8 cellular contexts compared by ENCODE assay signal in the genomic region with DNA sequence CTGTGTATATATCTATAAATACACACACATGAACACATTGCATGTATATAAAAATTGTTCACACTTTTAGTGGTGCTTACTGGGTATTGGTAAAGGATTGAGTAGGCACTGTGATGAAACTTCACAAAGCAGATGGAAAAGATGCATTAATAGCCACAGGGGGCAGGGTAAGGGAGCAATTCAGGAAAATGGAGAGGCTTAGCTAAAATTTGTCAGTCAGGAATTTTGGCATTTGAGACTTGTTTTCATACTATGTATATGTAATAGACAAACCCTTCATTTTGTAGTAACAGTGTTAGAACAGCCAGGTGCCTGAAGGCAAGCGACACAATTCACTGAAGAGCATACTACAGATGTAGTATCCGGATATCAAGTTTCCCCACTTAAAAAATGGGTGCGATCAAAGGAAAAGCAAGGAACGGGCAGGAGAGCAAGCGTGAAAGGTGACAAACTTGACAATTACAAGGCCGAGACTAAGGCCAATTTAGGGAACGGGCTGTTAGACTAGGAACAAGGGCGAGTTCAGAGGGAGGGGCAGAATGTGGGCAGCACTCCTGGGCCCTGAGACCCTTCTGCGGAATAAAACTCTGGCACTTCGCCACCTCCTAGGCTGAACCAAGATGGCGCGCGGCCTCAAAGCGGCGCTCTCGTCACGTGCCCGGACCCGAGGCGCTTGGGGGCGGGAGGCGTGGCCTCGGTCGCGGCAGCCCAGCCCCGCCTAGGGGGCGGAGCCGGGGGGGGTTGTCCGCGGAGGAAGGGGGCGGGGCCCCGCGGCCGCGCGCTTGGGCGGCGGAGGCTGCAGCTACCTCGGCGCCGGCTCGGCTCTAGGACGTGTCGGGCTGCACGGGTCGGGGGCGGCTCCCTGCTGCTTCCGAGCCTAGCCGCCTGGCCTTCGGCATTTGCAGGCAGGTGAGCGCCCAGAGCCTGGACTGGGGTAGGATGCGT. TPM values are rescaled to one million over a fixed set of nuclear protein-coding genes. Genes with fewer than 3 reads are reported as not detected.
DNase-seq lines count a peak whose midpoint lies in the region; ATAC-seq and TF ChIP-seq lines count a peak whose summit lies in the region.

PPFIA4 (plus strand) TSS at position 771 of the 945 bp plus-strand sequence. CDS start 12,518 bp downstream, outside the sequence.

- H3K9me2 ChIP-seq in neural cell (ENCODE audit: insufficient read depth, low read length): no peaks in the 10 kb centered on the region

- H4K20me1 ChIP-seq in neural cell (ENCODE audit: insufficient read depth): no peaks in the 10 kb centered on the region

- no peaks in the 10 kb centered on the region for H3K4me1 ChIP-seq in RWPE2 (ENCODE audit: insufficient read depth, poor library complexity, severe bottlenecking)

- H3K4me3 ChIP-seq in RWPE2 (ENCODE audit: severe bottlenecking): peak within 1 kb of the TSS; percentile 38
- H3K4me3 ChIP-seq in fibroblast of villous mesenchyme (ENCODE audit: low read depth, low read length): peak within 1 kb of the TSS; percentile 67
- H3K4me3 ChIP-seq in neural cell (ENCODE audit: low read length): peak within 1 kb of the TSS; percentile 75

- H3K9ac ChIP-seq in neural cell (ENCODE audit: low read length): peak within 1 kb of the TSS; percentile 61

- TF ChIP-seq RAD21 in neural cell (conservative IDR thresholded peaks at IDR 0.05): no peak

- H3K36me3 ChIP-seq in RWPE2 (ENCODE audit: low read depth): peaks cover 29% of the 10 kb centered on the region
- H3K36me3 ChIP-seq in neural cell (ENCODE audit: insufficient read depth, low read length): peaks cover 18% of the 10 kb centered on the region

- TF ChIP-seq CTCF in RWPE2 (IDR thresholded peaks at IDR 0.05; ENCODE audit: poor library complexity, severe bottlenecking) (peak; percentile 26), fibroblast of villous mesenchyme (IDR thresholded peaks at IDR 0.05; ENCODE audit: insufficient read depth, low read depth, low read length) (no peak), neural cell (IDR thresholded peaks at IDR 0.05; ENCODE audit: poor library complexity, severe bottlenecking) (no peak)

- peak within 1 kb of the TSS; percentile 63 for H3K4me2 ChIP-seq in neural cell (ENCODE audit: low read length)

- peak; percentile 18 for TF ChIP-seq EP300 in neural cell (conservative IDR thresholded peaks at IDR 0.05; ENCODE audit: poor library complexity, severe bottlenecking)

- peak within 1 kb of the TSS; percentile 46 for H2AFZ ChIP-seq in neural cell (ENCODE audit: low read depth, low read length)

- DNase-seq in DMS 273 (lab: John Stamatoyannopoulos, UW; ENCODE audit: unreplicated experiment) (peak; percentile 98), LoVo (ENCODE audit: low spot score) (peak; percentile 83), RWPE2 (ENCODE audit: low spot score) (no peak), fibroblast of villous mesenchyme (ENCODE audit: low read depth) (peak; percentile 80)
- DNase-seq in activated effector memory CD4-positive, alpha-beta T cell treated with anti-CD3 and anti-CD28 coated beads, Interleukin-2, amount 50 U/mL, for 16 hours: peak; percentile 94
- peak; percentile 92 for DNase-seq in stimulated activated naive CD8-positive, alpha-beta T cell treated with anti-CD3 and anti-CD28 coated beads, Interleukin-15, Interleukin-2, amounts not matched to agents 100 U/mL and 50 U/mL, for 24 hours

- peaks cover 3% of the 10 kb centered on the region for H3F3A ChIP-seq in neural cell (ENCODE audit: insufficient read depth, low read length, poor library complexity, severe bottlenecking)

- H3K9me3 ChIP-seq in RWPE2 (ENCODE audit: severe bottlenecking): no peaks in the 10 kb centered on the region
- H3K9me3 ChIP-seq in neural cell (ENCODE audit: low read length): no peaks in the 10 kb centered on the region

- H3K27me3 ChIP-seq in RWPE2 (ENCODE audit: insufficient read depth, poor library complexity, severe bottlenecking): no peaks in the 10 kb centered on the region
- peaks cover 19% of the 10 kb centered on the region for H3K27me3 ChIP-seq in neural cell (ENCODE audit: insufficient read depth, low read depth, low read length)

- H3K27ac ChIP-seq in RWPE2 (ENCODE audit: poor library complexity, severe bottlenecking): no peak within 1 kb of the TSS
- no peak within 1 kb of the TSS for H3K27ac ChIP-seq in neural cell (ENCODE audit: low read length)

- ATAC-seq in GM21737 (IDR thresholded peaks at IDR 0.05; ENCODE audit: unreplicated experiment) (peak; percentile 73), RWPE2 (ENCODE audit: low read depth) (peak; percentile 82)
- ATAC-seq in stimulated activated naive CD8-positive, alpha-beta T cell treated with anti-CD3 and anti-CD28 coated beads, Interleukin-15, Interleukin-2, amounts not matched to agents 100 U/mL and 50 U/mL, for 24 hours: peak; percentile 93

- no peaks in the 10 kb centered on the region for H3K79me2 ChIP-seq in neural cell (replicated peaks; ENCODE audit: insufficient read depth, low read length)

TF ChIP-seq in neural cell, 6 proteins besides CTCF, POLR2A, EP300 and RAD21:
- TF ChIP-seq POLR2AphosphoS5 (IDR thresholded peaks at IDR 0.05): peak; percentile 73
- TF ChIP-seq, protein P1, sequence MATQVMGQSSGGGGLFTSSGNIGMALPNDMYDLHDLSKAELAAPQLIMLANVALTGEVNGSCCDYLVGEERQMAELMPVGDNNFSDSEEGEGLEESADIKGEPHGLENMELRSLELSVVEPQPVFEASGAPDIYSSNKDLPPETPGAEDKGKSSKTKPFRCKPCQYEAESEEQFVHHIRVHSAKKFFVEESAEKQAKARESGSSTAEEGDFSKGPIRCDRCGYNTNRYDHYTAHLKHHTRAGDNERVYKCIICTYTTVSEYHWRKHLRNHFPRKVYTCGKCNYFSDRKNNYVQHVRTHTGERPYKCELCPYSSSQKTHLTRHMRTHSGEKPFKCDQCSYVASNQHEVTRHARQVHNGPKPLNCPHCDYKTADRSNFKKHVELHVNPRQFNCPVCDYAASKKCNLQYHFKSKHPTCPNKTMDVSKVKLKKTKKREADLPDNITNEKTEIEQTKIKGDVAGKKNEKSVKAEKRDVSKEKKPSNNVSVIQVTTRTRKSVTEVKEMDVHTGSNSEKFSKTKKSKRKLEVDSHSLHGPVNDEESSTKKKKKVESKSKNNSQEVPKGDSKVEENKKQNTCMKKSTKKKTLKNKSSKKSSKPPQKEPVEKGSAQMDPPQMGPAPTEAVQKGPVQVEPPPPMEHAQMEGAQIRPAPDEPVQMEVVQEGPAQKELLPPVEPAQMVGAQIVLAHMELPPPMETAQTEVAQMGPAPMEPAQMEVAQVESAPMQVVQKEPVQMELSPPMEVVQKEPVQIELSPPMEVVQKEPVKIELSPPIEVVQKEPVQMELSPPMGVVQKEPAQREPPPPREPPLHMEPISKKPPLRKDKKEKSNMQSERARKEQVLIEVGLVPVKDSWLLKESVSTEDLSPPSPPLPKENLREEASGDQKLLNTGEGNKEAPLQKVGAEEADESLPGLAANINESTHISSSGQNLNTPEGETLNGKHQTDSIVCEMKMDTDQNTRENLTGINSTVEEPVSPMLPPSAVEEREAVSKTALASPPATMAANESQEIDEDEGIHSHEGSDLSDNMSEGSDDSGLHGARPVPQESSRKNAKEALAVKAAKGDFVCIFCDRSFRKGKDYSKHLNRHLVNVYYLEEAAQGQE (IDR thresholded peaks at IDR 0.05; ENCODE audit: borderline replicate concordance): no peak
- no peak for TF ChIP-seq SMC3 (conservative IDR thresholded peaks at IDR 0.05; ENCODE audit: poor library complexity)

RNA-seq across cellular contexts. Expression of gene PPFIA4, which starts in this region (rescaled TPM):
- 1.6 and 4.3 TPM in 2 replicates for total RNA-seq in fibroblast of villous mesenchyme
- polyA plus RNA-seq in neural cell: 1.6 and 4.0 TPM in 2 replicates
- polyA minus RNA-seq in neural cell: 2.9 and 3.6 TPM in 2 replicates
